8 cellular contexts compared by ENCODE assay signal in genomic region chr7:23594879-23595604, GRCh38. TPM values are rescaled to one million over a fixed set of nuclear protein-coding genes. Genes with fewer than 3 reads are reported as not detected.
DNase-seq lines count a peak whose midpoint lies in the region; ATAC-seq, FAIRE-seq and TF ChIP-seq lines count a peak whose summit lies in the region.

No MANE protein-coding gene starts in this region.

- H3K36me3 Mint-ChIP-seq in nephron (ENCODE audit: low read depth), result no peaks in the 10 kb centered on the region

- peak; percentile 56 for ATAC-seq in HG02938 (IDR thresholded peaks at IDR 0.05; ENCODE audit: unreplicated experiment)

- no peaks in the 10 kb centered on the region for H3K36me3 ChIP-seq in kidney (ENCODE audit: control insufficient read depth in 1 of 2, insufficient read depth in 2 of 2, low read length in 2 of 2)

- H3K4me1 Mint-ChIP-seq in nephron, result peaks cover 17% of the 10 kb centered on the region

- H3K27ac ChIP-seq in kidney (ENCODE audit: low read depth in 2 of 2, low read length in 2 of 2), result no peak overlapping the region

- H3K4me3 Mint-ChIP-seq in nephron, result peak overlapping the region; percentile 9 to 53 (median 44)

- intact Hi-C loops in kidney (cut with DNase I), result no loop called here

- H3K9me3 Mint-ChIP-seq in nephron, result peaks cover 2% of the 10 kb centered on the region

- H3K4me1 ChIP-seq in kidney (ENCODE audit: control insufficient read depth in 1 of 2, insufficient read depth in 1 of 2, low read depth in 1 of 2, low read length in 2 of 2), result peaks cover 0 to 9% of the 10 kb centered on the region in 2 donors

- no peak overlapping the region for H3K4me3 ChIP-seq in kidney (ENCODE audit: low read length in 2 of 2)

- peak; percentile 17 for DNase-seq in NK-92 treated with Interleukin-12 subunit alpha and Interleukin-12 subunit beta, amount 100 ng/mL, for 24 hours (lab: John Stamatoyannopoulos, UW)
- DNase-seq in NK-92 (lab: John Stamatoyannopoulos, UW; ENCODE audit: unreplicated experiment) (no peak), RCC 7860 (ENCODE audit: low spot score) (peak; percentile 50), NCI-H748 (lab: John Stamatoyannopoulos, UW; ENCODE audit: unreplicated experiment) (no peak), kidney (no peak), NCI-H2196 treated with DMSO at 0.1 percent for 48 hours (lab: John Stamatoyannopoulos, UW; ENCODE audit: unreplicated experiment) (no peak)

- TF ChIP-seq CTCF in nephron (IDR thresholded peaks at IDR 0.05; ENCODE audit: unreplicated experiment in 3 of 3), result no peak
- no peak for TF ChIP-seq CTCF in kidney (IDR thresholded peaks at IDR 0.05; ENCODE audit: borderline replicate concordance, extremely low read depth, insufficient read depth)

- peak overlapping the region in 1 of 3 experiments; percentile 10 for H3K27ac Mint-ChIP-seq in nephron

- peak; percentile 71 for FAIRE-seq in RCC 7860 (lab: Jason Lieb, UNC)
- FAIRE-seq in kidney (lab: Jason Lieb, UNC), result no peak

- H3K9ac ChIP-seq in kidney (ENCODE audit: low read length in 2 of 2), result no peak overlapping the region

- H3K27me3 Mint-ChIP-seq in nephron (ENCODE audit: low read depth), result peaks cover 4% of the 10 kb centered on the region

- H3K9me3 ChIP-seq in kidney (ENCODE audit: control insufficient read depth in 1 of 2, low read length in 2 of 2), result no peaks in the 10 kb centered on the region

RNA-seq across cellular contexts. Expression of gene CCDC126, which starts 2.1 kb away (rescaled TPM):
- total RNA-seq in kidney, result 8.9 TPM
- 5.2 TPM for polyA plus RNA-seq in kidney (ENCODE audit: insufficient read depth, low read depth, low replicate concordance)

Comparison
In these comparisons a context has a peak if more than half of its experiments do, and no peak if none do; other contexts are left out.
1. DNase-seq: peak in NK-92 treated with Interleukin-12 subunit alpha and Interleukin-12 subunit beta, amount 100 ng/mL, for 24 hours (single experiment) and RCC 7860 (single experiment); none in NK-92 (single experiment), NCI-H748 (single experiment), kidney (single experiment) and NCI-H2196 treated with DMSO at 0.1 percent for 48 hours (single experiment).